In genomic region chr5:111384220-111384619, GRCh38 we compare ENCODE assay signal across 15 cellular contexts.
DNase-seq lines count a peak whose midpoint lies in the region; ATAC-seq, FAIRE-seq and TF ChIP-seq lines count a peak whose summit lies in the region.
"Had no signal": no experiment of that assay in that cellular context is flagged by ENCODE, and none has a peak within 500 bp of the region (broad histone marks: within the 10 kb centered on the region; RNA-seq: fewer than 3 reads in every experiment).

No MANE protein-coding gene starts in this region.

- BruUV-seq in PC-3 (replicated peaks; lab: Mats Ljungman, UMichigan) = no TSS peak

- H3K79me2 ChIP-seq in SK-N-SH (ENCODE audit: insufficient read depth) (no peaks in the 10 kb centered on the region), PC-3 (ENCODE audit: low read length) (no peaks in the 10 kb centered on the region)

- TF ChIP-seq CTCF in SK-N-SH (IDR thresholded peaks at IDR 0.05) (no peak), PC-3 (conservative IDR thresholded peaks at IDR 0.05; ENCODE audit: low read depth, low read length) (no peak), brain microvascular endothelial cell (IDR thresholded peaks at IDR 0.05; ENCODE audit: low read depth, low read length, missing control alignments) (no peak)

- H2AFZ ChIP-seq in SK-N-SH (ENCODE audit: low read depth) (no peak overlapping the region), PC-3 (ENCODE audit: low read length) (no peak overlapping the region)

- H3K4me3 ChIP-seq in SK-N-SH (ENCODE audit: low read depth in 2 of 2, low read length in 1 of 2) (no peak overlapping the region), PC-3 (ENCODE audit: low read length) (no peak overlapping the region), brain microvascular endothelial cell (ENCODE audit: low read depth, low read length) (no peak overlapping the region)

- intact Hi-C loops in PC-3 (cut with micrococcal nuclease) = no loop called here

- FAIRE-seq in urothelium cell line (lab: Jason Lieb, UNC) = no peak

- no peak overlapping the region for H3K9ac ChIP-seq in SK-N-SH
- H3K9ac ChIP-seq in PC-3 (ENCODE audit: low read length) = no peak overlapping the region

- no peaks in the 10 kb centered on the region for H3F3A ChIP-seq in SK-N-SH (replicated peaks; ENCODE audit: insufficient read depth)
- no peaks in the 10 kb centered on the region for H3F3A ChIP-seq in PC-3 (ENCODE audit: low read length, unreplicated experiment)

- H3K4me2 ChIP-seq in SK-N-SH (no peak overlapping the region), PC-3 (ENCODE audit: low read length) (no peak overlapping the region)

- POLR2A ChIA-PET in SK-N-SH (lab: Yijun Ruan, JAX) = no interaction called here
- POLR2A ChIA-PET in PC-3 (lab: Charles Lee; ENCODE audit: unreplicated experiment) = no interaction called here

- H3K9me2 ChIP-seq in SK-N-SH (no peaks in the 10 kb centered on the region), PC-3 (replicated peaks; ENCODE audit: low read length) (no peaks in the 10 kb centered on the region)

- H3K9me3 ChIP-seq in SK-N-SH (no peaks in the 10 kb centered on the region), PC-3 (ENCODE audit: low read length) (no peaks in the 10 kb centered on the region)

- in situ Hi-C loops in brain microvascular endothelial cell (cut with HindIII; ENCODE audit: low pct_ligation_motif_present, low sequenced_read_pairs) = no loop called here

- 47% methylated on average over 3 of the region's 3 CpGs for WGBS in SK-N-SH (ENCODE audit: low lambda C conversion rate)

- no peak for TF ChIP-seq EP300 in SK-N-SH (IDR thresholded peaks at IDR 0.05; ENCODE audit: borderline replicate concordance in 1 of 2, low read depth in 1 of 2, low read length in 1 of 2)

- no peak for TF ChIP-seq RAD21 in SK-N-SH (IDR thresholded peaks at IDR 0.05; ENCODE audit: low read length)

- H3K36me3 ChIP-seq in SK-N-SH (replicated peaks in 1 of 2; ENCODE audit: control insufficient read depth in 1 of 2, insufficient read depth in 2 of 2, low read length in 1 of 2) (no peaks in the 10 kb centered on the region), PC-3 (ENCODE audit: low read depth, low read length) (no peaks in the 10 kb centered on the region), brain microvascular endothelial cell (replicated peaks) (no peaks in the 10 kb centered on the region)

- H3K27ac ChIP-seq in SK-N-SH (ENCODE audit: low read depth in 2 of 2, low read length in 1 of 2) = peak overlapping the region in 1 of 2 experiments; percentile 100; a peak in 2 of 4 replicates
- H3K27ac ChIP-seq in PC-3 (ENCODE audit: low read length) = no peak overlapping the region
- H3K27ac ChIP-seq in brain microvascular endothelial cell = no peak overlapping the region

- H3K27me3 ChIP-seq in SK-N-SH (ENCODE audit: insufficient read depth) = no peaks in the 10 kb centered on the region
- H3K27me3 ChIP-seq in PC-3 (ENCODE audit: low read length) = 0 out of 2 replicates have a peak, but pooled peaks cover 3% of the 10 kb centered on the region
- no peaks in the 10 kb centered on the region for H3K27me3 ChIP-seq in brain microvascular endothelial cell (replicated peaks)

- H4K20me1 ChIP-seq in SK-N-SH (ENCODE audit: insufficient read depth) = no peaks in the 10 kb centered on the region
- H4K20me1 ChIP-seq in PC-3 (ENCODE audit: low read length) = no peaks in the 10 kb centered on the region

- H3K4me1 ChIP-seq in SK-N-SH (ENCODE audit: control insufficient read depth in 1 of 2, insufficient read depth in 2 of 2, low read depth in 1 of 2, low read length in 1 of 2) = peaks cover 18 to 51% of the 10 kb centered on the region in 2 experiments; a peak in 3 of 4 replicates
- no peaks in the 10 kb centered on the region for H3K4me1 ChIP-seq in PC-3 (ENCODE audit: insufficient read depth, low read length)

- CTCF ChIA-PET in SK-N-SH (lab: Yijun Ruan, JAX) = interaction anchor here (0.9 to 1.6 kb wide), 3 partner anchors 77 to 128 kb away, joined by 3 to 4 read pairs (median 4); partner anchors contain the start of gene STARD4
- CTCF ChIA-PET in PC-3 (lab: Charles Lee) = no interaction called here

- ATAC-seq in SK-N-SH treated with all-trans-retinoic acid at 6 μM for 48 hours (no peak), PC-3 (no peak), HG03196 (IDR thresholded peaks at IDR 0.05; ENCODE audit: unreplicated experiment) (no peak)
- ATAC-seq: stimulated activated naive CD8-positive, alpha-beta T cell treated with anti-CD3 and anti-CD28 coated beads, Interleukin-15, amount 100 ng/mL, for 72 hours had no signal

- no peak for DNase-seq in SK-N-SH
- DNase-seq in PC-3 = peak; percentile 21
- DNase-seq in brain microvascular endothelial cell = peak; percentile 3
- DNase-seq in urothelium cell line (ENCODE audit: low spot score) = peak; percentile 28
- no peak for DNase-seq in NCI-H524 (lab: John Stamatoyannopoulos, UW)
- no peak for DNase-seq in COLO829 (ENCODE audit: low spot score)
- DNase-seq: activated naive CD4-positive, alpha-beta T cell treated with anti-CD3 and anti-CD28 coated beads, Interleukin-2, amount 50 U/mL, for 16 hours; caudate nucleus; COR-L47; immature natural killer cell; NCI-H524 treated with DMSO at 0.1 percent for 48 hours; stimulated activated naive CD8-positive, alpha-beta T cell treated with anti-CD3 and anti-CD28 coated beads, Interleukin-15, amount 100 ng/mL, for 72 hours; T-helper 1 cell had no signal

TF ChIP-seq in SK-N-SH, 30 proteins besides CTCF, POLR2A, EP300 and RAD21:
- TF ChIP-seq RXRA (IDR thresholded peaks at IDR 0.05; ENCODE audit: borderline replicate concordance, low read depth) (no peak), ELF1 (IDR thresholded peaks at IDR 0.05) (no peak), NFIC (IDR thresholded peaks at IDR 0.05; ENCODE audit: borderline replicate concordance) (peak; percentile 57), TAF1 (IDR thresholded peaks at IDR 0.05; ENCODE audit: borderline replicate concordance, low read depth, low read length) (no peak)
- TF ChIP-seq, protein P1, sequence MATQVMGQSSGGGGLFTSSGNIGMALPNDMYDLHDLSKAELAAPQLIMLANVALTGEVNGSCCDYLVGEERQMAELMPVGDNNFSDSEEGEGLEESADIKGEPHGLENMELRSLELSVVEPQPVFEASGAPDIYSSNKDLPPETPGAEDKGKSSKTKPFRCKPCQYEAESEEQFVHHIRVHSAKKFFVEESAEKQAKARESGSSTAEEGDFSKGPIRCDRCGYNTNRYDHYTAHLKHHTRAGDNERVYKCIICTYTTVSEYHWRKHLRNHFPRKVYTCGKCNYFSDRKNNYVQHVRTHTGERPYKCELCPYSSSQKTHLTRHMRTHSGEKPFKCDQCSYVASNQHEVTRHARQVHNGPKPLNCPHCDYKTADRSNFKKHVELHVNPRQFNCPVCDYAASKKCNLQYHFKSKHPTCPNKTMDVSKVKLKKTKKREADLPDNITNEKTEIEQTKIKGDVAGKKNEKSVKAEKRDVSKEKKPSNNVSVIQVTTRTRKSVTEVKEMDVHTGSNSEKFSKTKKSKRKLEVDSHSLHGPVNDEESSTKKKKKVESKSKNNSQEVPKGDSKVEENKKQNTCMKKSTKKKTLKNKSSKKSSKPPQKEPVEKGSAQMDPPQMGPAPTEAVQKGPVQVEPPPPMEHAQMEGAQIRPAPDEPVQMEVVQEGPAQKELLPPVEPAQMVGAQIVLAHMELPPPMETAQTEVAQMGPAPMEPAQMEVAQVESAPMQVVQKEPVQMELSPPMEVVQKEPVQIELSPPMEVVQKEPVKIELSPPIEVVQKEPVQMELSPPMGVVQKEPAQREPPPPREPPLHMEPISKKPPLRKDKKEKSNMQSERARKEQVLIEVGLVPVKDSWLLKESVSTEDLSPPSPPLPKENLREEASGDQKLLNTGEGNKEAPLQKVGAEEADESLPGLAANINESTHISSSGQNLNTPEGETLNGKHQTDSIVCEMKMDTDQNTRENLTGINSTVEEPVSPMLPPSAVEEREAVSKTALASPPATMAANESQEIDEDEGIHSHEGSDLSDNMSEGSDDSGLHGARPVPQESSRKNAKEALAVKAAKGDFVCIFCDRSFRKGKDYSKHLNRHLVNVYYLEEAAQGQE (IDR thresholded peaks at IDR 0.05; ENCODE audit: low read depth, low read length) = peak; percentile 76; the same call in 1 of the 2 replicates

TF ChIP-seq in SK-N-SH treated with all-trans-retinoic acid at 6 μM for 48 hours, 23 proteins besides CTCF, POLR2A, EP300 and RAD21 (continues in another document):
- TF ChIP-seq ZFP3 (CRISPR knock-in tag; IDR thresholded peaks at IDR 0.05) (no peak), OSR1 (CRISPR knock-in tag; IDR thresholded peaks at IDR 0.05) (no peak), BACH2 (CRISPR knock-in tag; IDR thresholded peaks at IDR 0.05; ENCODE audit: borderline replicate concordance) (no peak), GLIS3 (CRISPR knock-in tag; IDR thresholded peaks at IDR 0.05) (no peak), ZFP30 (CRISPR knock-in tag; IDR thresholded peaks at IDR 0.05) (no peak)
- TF ChIP-seq, protein P2, sequence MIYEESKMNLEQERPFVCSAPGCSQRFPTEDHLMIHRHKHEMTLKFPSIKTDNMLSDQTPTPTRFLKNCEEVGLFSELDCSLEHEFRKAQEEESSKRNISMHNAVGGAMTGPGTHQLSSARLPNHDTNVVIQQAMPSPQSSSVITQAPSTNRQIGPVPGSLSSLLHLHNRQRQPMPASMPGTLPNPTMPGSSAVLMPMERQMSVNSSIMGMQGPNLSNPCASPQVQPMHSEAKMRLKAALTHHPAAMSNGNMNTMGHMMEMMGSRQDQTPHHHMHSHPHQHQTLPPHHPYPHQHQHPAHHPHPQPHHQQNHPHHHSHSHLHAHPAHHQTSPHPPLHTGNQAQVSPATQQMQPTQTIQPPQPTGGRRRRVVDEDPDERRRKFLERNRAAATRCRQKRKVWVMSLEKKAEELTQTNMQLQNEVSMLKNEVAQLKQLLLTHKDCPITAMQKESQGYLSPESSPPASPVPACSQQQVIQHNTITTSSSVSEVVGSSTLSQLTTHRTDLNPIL (CRISPR knock-in tag; IDR thresholded peaks at IDR 0.05; ENCODE audit: low read depth) = no peak
- TF ChIP-seq, protein P3, sequence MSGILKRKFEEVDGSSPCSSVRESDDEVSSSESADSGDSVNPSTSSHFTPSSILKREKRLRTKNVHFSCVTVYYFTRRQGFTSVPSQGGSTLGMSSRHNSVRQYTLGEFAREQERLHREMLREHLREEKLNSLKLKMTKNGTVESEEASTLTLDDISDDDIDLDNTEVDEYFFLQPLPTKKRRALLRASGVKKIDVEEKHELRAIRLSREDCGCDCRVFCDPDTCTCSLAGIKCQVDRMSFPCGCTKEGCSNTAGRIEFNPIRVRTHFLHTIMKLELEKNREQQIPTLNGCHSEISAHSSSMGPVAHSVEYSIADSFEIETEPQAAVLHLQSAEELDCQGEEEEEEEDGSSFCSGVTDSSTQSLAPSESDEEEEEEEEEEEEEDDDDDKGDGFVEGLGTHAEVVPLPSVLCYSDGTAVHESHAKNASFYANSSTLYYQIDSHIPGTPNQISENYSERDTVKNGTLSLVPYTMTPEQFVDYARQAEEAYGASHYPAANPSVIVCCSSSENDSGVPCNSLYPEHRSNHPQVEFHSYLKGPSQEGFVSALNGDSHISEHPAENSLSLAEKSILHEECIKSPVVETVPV (CRISPR knock-in tag; IDR thresholded peaks at IDR 0.05) = no peak

Comparison
In these comparisons a context has a peak if more than half of its experiments do, and no peak if none do; other contexts are left out.
1. DNase-seq: peak in PC-3 (single experiment), brain microvascular endothelial cell (single experiment) and urothelium cell line (single experiment); none in SK-N-SH (single experiment), NCI-H524 (0 of 2) and COLO829 (single experiment).